In genomic region chr2:71793965-71794364, GRCh38 we compare ENCODE assay signal across 20 cellular contexts.
"Had no signal": no experiment of that assay in that cellular context is flagged by ENCODE, and none has a peak within 500 bp of the region (broad histone marks: within the 10 kb centered on the region; RNA-seq: fewer than 3 reads in every experiment).

No MANE protein-coding gene starts in this region.

- H3K27me3 Mint-ChIP-seq: activated naive CD8-positive, alpha-beta T cell treated with anti-CD3 and anti-CD28 coated beads for 36 hours had no signal

- H3K36me3 Mint-ChIP-seq: activated naive CD8-positive, alpha-beta T cell treated with anti-CD3 and anti-CD28 coated beads for 36 hours; immature natural killer cell had no signal

- H3K27ac ChIP-seq: breast epithelium, foreskin keratinocyte, left lung, SK-N-MC, upper lobe of right lung had no signal

- H3K36me3 ChIP-seq: breast epithelium, left lung, upper lobe of right lung had no signal

- H3K9me3 Mint-ChIP-seq: activated naive CD8-positive, alpha-beta T cell treated with anti-CD3 and anti-CD28 coated beads for 36 hours; immature natural killer cell; nephron had no signal

- H3K27ac Mint-ChIP-seq: activated CD8-positive, alpha-beta T cell treated with anti-CD3 and anti-CD28 coated beads, Interleukin-2, amount 10 ng/mL, durations not matched to agents 7 days and 5 days; activated naive CD8-positive, alpha-beta T cell treated with anti-CD3 and anti-CD28 coated beads for 36 hours; immature natural killer cell; T-helper 17 cell had no signal

- DNase-seq: activated CD4-positive, alpha-beta T cell treated with anti-CD3 and anti-CD28 coated beads, Interleukin-2, amount 50 U/mL, for 1 hour; activated CD8-positive, alpha-beta T cell treated with anti-CD3 and anti-CD28 coated beads, Interleukin-2, amount 10 ng/mL, durations not matched to agents 7 days and 5 days; activated naive CD4-positive, alpha-beta T cell treated with Interleukin-2 at 50 U/mL for 16 hours; activated naive CD8-positive, alpha-beta T cell treated with anti-CD3 and anti-CD28 coated beads for 36 hours; effector CD4-positive, alpha-beta T cell; erythroblast; foreskin keratinocyte; immature natural killer cell; kidney glomerular epithelial cell; left lung; occipital lobe; retina; stimulated activated CD4-positive, alpha-beta T cell treated with anti-CD3 and anti-CD28 coated beads, Interleukin-4, amount 100 ng/mL, for 24 hours; stimulated activated naive CD4-positive, alpha-beta T cell treated with Interleukin-2 at 50 U/mL for 16 hours; SW 1271; T-helper 17 cell; upper lobe of right lung had no signal

- H3K27me3 ChIP-seq: breast epithelium, foreskin keratinocyte, left lung, upper lobe of right lung had no signal

- H3K4me3 Mint-ChIP-seq: activated CD8-positive, alpha-beta T cell treated with anti-CD3 and anti-CD28 coated beads, Interleukin-2, amount 10 ng/mL, durations not matched to agents 7 days and 5 days; activated naive CD8-positive, alpha-beta T cell treated with anti-CD3 and anti-CD28 coated beads for 36 hours; immature natural killer cell; T-helper 17 cell had no signal

- H3K4me3 ChIP-seq: breast epithelium, left lung, SK-N-MC, upper lobe of right lung had no signal

- H3K4me1 ChIP-seq: breast epithelium, left lung, upper lobe of right lung had no signal

- H3K9me3 ChIP-seq: breast epithelium, left lung, upper lobe of right lung had no signal

- H3K4me1 Mint-ChIP-seq: activated naive CD8-positive, alpha-beta T cell treated with anti-CD3 and anti-CD28 coated beads for 36 hours; immature natural killer cell; T-helper 17 cell had no signal
